In genomic region chr21:42338730-42339715, GRCh38 we compare ENCODE assay signal across 20 cellular contexts. TPM values are rescaled to one million over a fixed set of nuclear protein-coding genes. Genes with fewer than 3 reads are reported as not detected.
DNase-seq lines count a peak whose midpoint lies in the region; ATAC-seq and TF ChIP-seq lines count a peak whose summit lies in the region.
"Had no signal": no experiment of that assay in that cellular context is flagged by ENCODE, and none has a peak within 500 bp of the region (broad histone marks: within the 10 kb centered on the region; RNA-seq: fewer than 3 reads in every experiment).

No MANE protein-coding gene starts in this region.

- H3K4me1 Mint-ChIP-seq in stimulated activated effector memory CD8-positive, alpha-beta T cell treated with anti-CD3 and anti-CD28 coated beads, Interleukin-12 subunit alpha, Interleukin-12 subunit beta, amount 100 ng/mL, for 72 hours, result peaks cover 24% of the 10 kb centered on the region
- peaks cover 39% of the 10 kb centered on the region for H3K4me1 Mint-ChIP-seq in WTC11

- DNase-seq in NT2/D1 (ENCODE audit: low read depth, low spot score), result no peak
- peak; percentile 55 for DNase-seq in activated CD8-positive, alpha-beta memory T cell treated with anti-CD3 and anti-CD28 coated beads, Interleukin-2, amount 50 U/mL, for 48 hours
- peak; percentile 37 for DNase-seq in left lobe of liver (ENCODE audit: low spot score)
- peak in 1 of 2 donors; percentile 72 for DNase-seq in stimulated activated effector memory CD8-positive, alpha-beta T cell treated with anti-CD3 and anti-CD28 coated beads, Interleukin-12 subunit alpha, Interleukin-12 subunit beta, amount 100 ng/mL, for 72 hours (ENCODE audit: low spot score in 2 of 2)
- no peak for DNase-seq in WTC11 (ENCODE audit: low spot score)
- DNase-seq in lower lobe of right lung, result no peak
- DNase-seq: activated naive CD8-positive, alpha-beta T cell treated with anti-CD3 and anti-CD28 coated beads for 36 hours; AML-193; DND-41; MM.1S; psoas muscle; stimulated activated CD4-positive, alpha-beta T cell treated with anti-CD3 and anti-CD28 coated beads, Interleukin-4, amount 100 ng/mL, for 24 hours had no signal

- no peaks in the 10 kb centered on the region for H3K36me3 ChIP-seq in NT2/D1 (ENCODE audit: insufficient read depth, insufficient read length, low read length)
- no peaks in the 10 kb centered on the region for H3K36me3 ChIP-seq in lower lobe of right lung

- H3K27me3 ChIP-seq in NT2/D1 (ENCODE audit: insufficient read depth, insufficient read length) (no peaks in the 10 kb centered on the region), lower lobe of right lung (ENCODE audit: low read depth) (peaks cover 6% of the 10 kb centered on the region)

- POLR2A ChIA-PET in WTC11 (lab: Charles Lee), result no interaction called here

- no peaks in the 10 kb centered on the region for H3K9me3 ChIP-seq in NT2/D1 (ENCODE audit: insufficient read depth, low read length)
- H3K9me3 ChIP-seq in lower lobe of right lung, result no peaks in the 10 kb centered on the region
- H3K9me3 ChIP-seq: psoas muscle had no signal

- no peaks in the 10 kb centered on the region for H3K27me3 Mint-ChIP-seq in WTC11 (ENCODE audit: low read depth)

- ATAC-seq in left lobe of liver (no peak), WTC11 (no peak), lower lobe of right lung (no peak), GM21423 (IDR thresholded peaks at IDR 0.05; ENCODE audit: unreplicated experiment) (no peak)
- ATAC-seq in stimulated activated effector memory CD8-positive, alpha-beta T cell treated with anti-CD3 and anti-CD28 coated beads, Interleukin-12 subunit alpha, Interleukin-12 subunit beta, amount 100 ng/mL, for 72 hours, result peak; percentile 93

- peak overlapping the region; percentile 64 for H3K27ac Mint-ChIP-seq in stimulated activated effector memory CD8-positive, alpha-beta T cell treated with anti-CD3 and anti-CD28 coated beads, Interleukin-12 subunit alpha, Interleukin-12 subunit beta, amount 100 ng/mL, for 72 hours
- no peak overlapping the region; the same call in 1 of the 2 replicates for H3K27ac Mint-ChIP-seq in WTC11
- H3K27ac Mint-ChIP-seq: activated naive CD8-positive, alpha-beta T cell treated with anti-CD3 and anti-CD28 coated beads for 36 hours; T-helper 2 cell treated with Interferon-gamma antibody and Interleukin-4, amounts not matched to agents 5 μg/mL and 100 μg/mL, for 36 hours had no signal

- CTCF ChIA-PET in WTC11 (lab: Charles Lee), result interaction anchor here (0.5 to 4.4 kb wide), 28 partner anchors 12 to 254 kb away, joined by 3 to 165 read pairs (median 4); partner anchors contain the start of genes TFF2 and TFF3

- H3K9me3 Mint-ChIP-seq in stimulated activated effector memory CD8-positive, alpha-beta T cell treated with anti-CD3 and anti-CD28 coated beads, Interleukin-12 subunit alpha, Interleukin-12 subunit beta, amount 100 ng/mL, for 72 hours, result no peaks in the 10 kb centered on the region
- H3K9me3 Mint-ChIP-seq in WTC11, result peaks cover 11% of the 10 kb centered on the region
- H3K9me3 Mint-ChIP-seq: activated naive CD8-positive, alpha-beta T cell treated with anti-CD3 and anti-CD28 coated beads for 36 hours; IgD-negative memory B cell; naive thymus-derived CD4-positive, alpha-beta T cell; T-helper 2 cell treated with Interferon-gamma antibody and Interleukin-4, amounts not matched to agents 5 μg/mL and 100 μg/mL, for 36 hours had no signal

- peak overlapping the region; percentile 51 for H3K9ac ChIP-seq in NT2/D1 (ENCODE audit: insufficient read length, low read depth)

- no peaks in the 10 kb centered on the region for H3K36me3 Mint-ChIP-seq in stimulated activated effector memory CD8-positive, alpha-beta T cell treated with anti-CD3 and anti-CD28 coated beads, Interleukin-12 subunit alpha, Interleukin-12 subunit beta, amount 100 ng/mL, for 72 hours
- no peaks in the 10 kb centered on the region for H3K36me3 Mint-ChIP-seq in WTC11
- H3K36me3 Mint-ChIP-seq: IgD-negative memory B cell had no signal

- H3K4me3 ChIP-seq in NT2/D1 (ENCODE audit: insufficient read length, low read depth) (no peak overlapping the region), lower lobe of right lung (no peak overlapping the region)
- H3K4me3 ChIP-seq: lung, psoas muscle, smooth muscle cell had no signal

- H3K4me1 ChIP-seq in NT2/D1 (ENCODE audit: insufficient read depth, insufficient read length), result peaks cover 9% of the 10 kb centered on the region
- peaks cover 11% of the 10 kb centered on the region for H3K4me1 ChIP-seq in lower lobe of right lung
- H3K4me1 ChIP-seq: psoas muscle had no signal

- no peak overlapping the region for H3K27ac ChIP-seq in lower lobe of right lung
- H3K27ac ChIP-seq: psoas muscle had no signal

- H3K4me3 Mint-ChIP-seq in stimulated activated effector memory CD8-positive, alpha-beta T cell treated with anti-CD3 and anti-CD28 coated beads, Interleukin-12 subunit alpha, Interleukin-12 subunit beta, amount 100 ng/mL, for 72 hours, result peak overlapping the region; percentile 29
- H3K4me3 Mint-ChIP-seq in WTC11, result no peak overlapping the region
- H3K4me3 Mint-ChIP-seq: activated naive CD8-positive, alpha-beta T cell treated with anti-CD3 and anti-CD28 coated beads for 36 hours; T-helper 2 cell treated with Interferon-gamma antibody and Interleukin-4, amounts not matched to agents 5 μg/mL and 100 μg/mL, for 36 hours had no signal

- TF ChIP-seq CTCF in WTC11 (IDR thresholded peaks at IDR 0.05), result no peak
- TF ChIP-seq CTCF in lower lobe of right lung (IDR thresholded peaks at IDR 0.05), result no peak

- intact Hi-C loops in lower lobe of right lung (cut with DNase I), result no loop called here

TF ChIP-seq in WTC11, 78 proteins besides CTCF, POLR2A, EP300 and RAD21 (continues in another document):
- TF ChIP-seq ETV6 (CRISPR knock-in tag; IDR thresholded peaks at IDR 0.05), result no peak
- TF ChIP-seq ATF1 (CRISPR knock-in tag; IDR thresholded peaks at IDR 0.05), result no peak
- TF ChIP-seq ZNF317 (CRISPR knock-in tag; IDR thresholded peaks at IDR 0.05; ENCODE audit: borderline replicate concordance, low read depth), result no peak
- TF ChIP-seq SMAD3 (CRISPR knock-in tag; IDR thresholded peaks at IDR 0.05; ENCODE audit: borderline replicate concordance), result no peak
- TF ChIP-seq ZNF425 (CRISPR knock-in tag; conservative IDR thresholded peaks at IDR 0.05), result no peak
- no peak for TF ChIP-seq CBFB (CRISPR knock-in tag; IDR thresholded peaks at IDR 0.05; ENCODE audit: low read depth)
- TF ChIP-seq CREB1 (CRISPR knock-in tag; IDR thresholded peaks at IDR 0.05), result no peak
- TF ChIP-seq, protein P1, sequence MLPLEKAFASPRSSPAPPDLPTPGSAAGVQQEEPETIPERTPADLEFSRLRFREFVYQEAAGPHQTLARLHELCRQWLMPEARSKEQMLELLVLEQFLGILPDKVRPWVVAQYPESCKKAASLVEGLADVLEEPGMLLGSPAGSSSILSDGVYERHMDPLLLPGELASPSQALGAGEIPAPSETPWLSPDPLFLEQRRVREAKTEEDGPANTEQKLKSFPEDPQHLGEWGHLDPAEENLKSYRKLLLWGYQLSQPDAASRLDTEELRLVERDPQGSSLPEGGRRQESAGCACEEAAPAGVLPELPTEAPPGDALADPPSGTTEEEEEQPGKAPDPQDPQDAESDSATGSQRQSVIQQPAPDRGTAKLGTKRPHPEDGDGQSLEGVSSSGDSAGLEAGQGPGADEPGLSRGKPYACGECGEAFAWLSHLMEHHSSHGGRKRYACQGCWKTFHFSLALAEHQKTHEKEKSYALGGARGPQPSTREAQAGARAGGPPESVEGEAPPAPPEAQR (CRISPR knock-in tag; IDR thresholded peaks at IDR 0.05), result no peak
- TF ChIP-seq, protein P2, sequence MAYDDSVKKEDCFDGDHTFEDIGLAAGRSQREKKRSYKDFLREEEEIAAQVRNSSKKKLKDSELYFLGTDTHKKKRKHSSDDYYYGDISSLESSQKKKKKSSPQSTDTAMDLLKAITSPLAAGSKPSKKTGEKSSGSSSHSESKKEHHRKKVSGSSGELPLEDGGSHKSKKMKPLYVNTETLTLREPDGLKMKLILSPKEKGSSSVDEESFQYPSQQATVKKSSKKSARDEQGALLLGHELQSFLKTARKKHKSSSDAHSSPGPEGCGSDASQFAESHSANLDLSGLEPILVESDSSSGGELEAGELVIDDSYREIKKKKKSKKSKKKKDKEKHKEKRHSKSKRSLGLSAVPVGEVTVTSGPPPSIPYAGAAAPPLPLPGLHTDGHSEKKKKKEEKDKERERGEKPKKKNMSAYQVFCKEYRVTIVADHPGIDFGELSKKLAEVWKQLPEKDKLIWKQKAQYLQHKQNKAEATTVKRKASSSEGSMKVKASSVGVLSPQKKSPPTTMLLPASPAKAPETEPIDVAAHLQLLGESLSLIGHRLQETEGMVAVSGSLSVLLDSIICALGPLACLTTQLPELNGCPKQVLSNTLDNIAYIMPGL (CRISPR knock-in tag; IDR thresholded peaks at IDR 0.05), result no peak

RNA-seq across cellular contexts. Expression of gene TFF2, which starts 11.8 kb away (rescaled TPM):
- total RNA-seq in left lobe of liver (0.25 TPM), WTC11 (2021) (0.33 TPM in 1 of 3 replicates, not detected in the others), lower lobe of right lung (not detected)
- total RNA-seq: activated naive CD8-positive, alpha-beta T cell treated with anti-CD3 and anti-CD28 coated beads for 36 hours; lung; naive thymus-derived CD4-positive, alpha-beta T cell; psoas muscle; SK-MEL-5; smooth muscle cell; temporal lobe had no signal

RNA-seq across cellular contexts. Expression of gene TFF3, which starts 23.8 kb away (rescaled TPM):
- total RNA-seq in left lobe of liver (4.1 TPM), WTC11 (2021) (2.9 to 4.2 TPM (median 3.5 TPM) in 3 replicates), lower lobe of right lung (19.0 TPM)
- total RNA-seq: activated naive CD8-positive, alpha-beta T cell treated with anti-CD3 and anti-CD28 coated beads for 36 hours; naive thymus-derived CD4-positive, alpha-beta T cell; smooth muscle cell; temporal lobe had no signal

RNA-seq across cellular contexts. Expression of gene TFF1, which starts 27.3 kb away (rescaled TPM):
- total RNA-seq in left lobe of liver (0.83 TPM), WTC11 (2021) (0.53 to 0.98 TPM (median 0.81 TPM) in 3 replicates), lower lobe of right lung (not detected)
- total RNA-seq: activated naive CD8-positive, alpha-beta T cell treated with anti-CD3 and anti-CD28 coated beads for 36 hours; naive thymus-derived CD4-positive, alpha-beta T cell; psoas muscle; SK-MEL-5; temporal lobe had no signal

RNA-seq across cellular contexts. Expression of gene TMPRSS3, which starts 56.8 kb away (rescaled TPM):
- total RNA-seq in left lobe of liver (1.0 TPM), WTC11 (2021) (0.25 to 0.39 TPM (median 0.27 TPM) in 3 replicates), lower lobe of right lung (3.8 TPM)
- total RNA-seq: smooth muscle cell, temporal lobe had no signal

Comparison
In these comparisons a context has a peak if more than half of its experiments do, and no peak if none do; other contexts are left out.
1. DNase-seq: peak in activated CD8-positive, alpha-beta memory T cell treated with anti-CD3 and anti-CD28 coated beads, Interleukin-2, amount 50 U/mL, for 48 hours (single experiment) and left lobe of liver (single experiment); none in NT2/D1 (single experiment), WTC11 (single experiment) and lower lobe of right lung (single experiment).